In the genomic region with DNA sequence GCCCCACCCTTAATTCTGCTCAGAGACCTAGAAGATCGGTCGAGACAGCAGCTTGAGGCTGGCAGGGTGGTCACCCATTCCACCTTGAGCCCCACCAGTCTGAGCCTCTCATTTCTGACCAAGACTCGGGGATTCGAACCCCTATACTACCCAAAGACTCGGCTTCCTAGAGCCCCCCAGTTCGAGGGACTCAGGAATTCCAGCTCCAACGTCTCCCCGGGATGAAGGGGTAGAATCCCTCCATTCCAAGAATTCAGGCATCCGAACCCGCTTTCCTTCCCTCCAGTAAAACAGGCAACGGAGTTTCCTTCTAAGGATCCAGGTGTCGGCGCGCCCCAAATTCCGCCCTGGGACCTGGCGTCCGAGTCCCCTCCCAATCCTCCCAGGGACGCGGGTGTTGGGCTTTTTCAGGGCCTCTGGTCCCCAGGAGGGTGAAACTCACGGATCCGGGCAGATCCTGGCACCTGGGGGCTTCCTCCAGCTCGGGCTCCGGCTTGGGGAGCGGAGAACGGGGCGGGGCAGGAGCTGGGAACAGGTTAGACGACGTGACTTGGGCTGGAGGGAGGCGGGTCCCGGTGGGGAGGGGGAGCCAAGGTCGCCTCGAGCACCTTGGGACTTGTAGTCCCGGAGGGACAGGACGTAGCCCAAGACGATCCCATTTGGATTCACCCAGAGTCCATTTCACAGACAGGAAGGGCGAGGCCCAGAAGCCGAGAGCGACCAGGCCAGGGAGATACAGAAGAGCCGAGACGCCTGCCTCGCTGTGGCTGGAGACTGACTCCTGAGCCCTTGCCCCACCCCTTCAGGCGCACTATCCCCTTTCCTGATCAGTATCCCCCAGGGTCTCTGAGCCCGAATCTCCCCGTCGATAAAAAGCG, we compare ENCODE assay signal across 8 cellular contexts. TPM values are rescaled to one million over a fixed set of nuclear protein-coding genes. Genes with fewer than 3 reads are reported as not detected.
A peak's percentile ranks its signal among the peaks of the same experiment; 100 is the strongest.
DNase-seq lines count a peak whose midpoint lies in the region; FAIRE-seq and TF ChIP-seq lines count a peak whose summit lies in the region.

Gene PPP1R13L (minus strand): TSS at position 513 of the 878 bp plus-strand sequence. CDS start 6,751 bp downstream, outside the sequence.

- peak within 1 kb of the TSS; percentile 32 for H2AFZ ChIP-seq in endothelial cell of umbilical vein (ENCODE audit: low read depth, low read length)

- peak within 1 kb of the TSS; percentile 56 for H3K4me2 ChIP-seq in endothelial cell of umbilical vein (ENCODE audit: insufficient read depth, low read length)

- peak; percentile 79 for DNase-seq in H54 (ENCODE audit: insufficient read length, low spot score)
- peak; percentile 84 for DNase-seq in NCI-H2171 (lab: John Stamatoyannopoulos, UW)
- peak; percentile 74 for DNase-seq in activated CD4-positive, alpha-beta T cell treated with anti-CD3 and anti-CD28 coated beads, Interleukin-2, amount 10 ng/mL, durations not matched to agents 7 days and 5 days
- peak; percentile 90 for DNase-seq in endothelial cell of umbilical vein (ENCODE audit: low read depth, low spot score)
- DNase-seq in substantia nigra (lab: John Stamatoyannopoulos, UW): peak in 35 of 49 donors; percentile 16 to 67 (median 44)
- DNase-seq in NCI-H524 treated with DMSO at 0.1 percent for 48 hours (lab: John Stamatoyannopoulos, UW): no peak

- CTCF ChIA-PET in activated CD4-positive, alpha-beta T cell treated with anti-CD3 and anti-CD28 coated beads, Interleukin-2, amount 10 ng/mL, durations not matched to agents 7 days and 5 days (lab: Charles Lee): interaction anchor here (0.5 to 4.5 kb wide), 7 partner anchors 9 to 238 kb away, joined by 3 to 32 read pairs (median 4); no protein-coding TSS in a partner anchor
- CTCF ChIA-PET in endothelial cell of umbilical vein (lab: Charles Lee): interaction anchor here (0.9 to 6.6 kb wide), 10 partner anchors 10 to 81 kb away, joined by 3 to 101 read pairs (median 12); partner anchors contain the start of gene ERCC1

- peaks cover 65% of the 10 kb centered on the region for H3K79me2 ChIP-seq in endothelial cell of umbilical vein (ENCODE audit: control insufficient read depth, insufficient read depth, low read length)

- peaks cover 19% of the 10 kb centered on the region for H3K27me3 Mint-ChIP-seq in activated CD4-positive, alpha-beta T cell treated with anti-CD3 and anti-CD28 coated beads, Interleukin-2, amount 10 ng/mL, durations not matched to agents 7 days and 5 days

- H3K9me1 ChIP-seq in endothelial cell of umbilical vein (replicated peaks; ENCODE audit: control insufficient read depth, extremely low read depth, insufficient read depth, low read length): no peaks in the 10 kb centered on the region

- TF ChIP-seq CTCF in C4-2B (conservative IDR thresholded peaks at IDR 0.05) (no peak), endothelial cell of umbilical vein (IDR thresholded peaks at IDR 0.05; ENCODE audit: extremely low read depth in 1 of 2, insufficient read depth in 1 of 2, low read depth in 1 of 2, low read length in 2 of 2) (no peak)

- peak within 1 kb of the TSS; percentile 85 for H3K4me3 Mint-ChIP-seq in activated CD4-positive, alpha-beta T cell treated with anti-CD3 and anti-CD28 coated beads, Interleukin-2, amount 10 ng/mL, durations not matched to agents 7 days and 5 days

- H3K27ac ChIP-seq in C4-2B (peak within 1 kb of the TSS; percentile 87), endothelial cell of umbilical vein (ENCODE audit: insufficient read depth, low read depth, low read length) (peak within 1 kb of the TSS; percentile 88), substantia nigra (ENCODE audit: low read depth, low read length, poor library complexity, severe bottlenecking) (peak within 1 kb of the TSS; percentile 85)

- H3K9me3 ChIP-seq in endothelial cell of umbilical vein (replicated peaks; ENCODE audit: control insufficient read depth, insufficient read depth, low read length) (no peaks in the 10 kb centered on the region), mononuclear cell (ENCODE audit: low read depth, low read length) (no peaks in the 10 kb centered on the region)

- H3K27ac Mint-ChIP-seq in activated CD4-positive, alpha-beta T cell treated with anti-CD3 and anti-CD28 coated beads, Interleukin-2, amount 10 ng/mL, durations not matched to agents 7 days and 5 days: peak within 1 kb of the TSS; percentile 95

- intact Hi-C loops in endothelial cell of umbilical vein (cut with micrococcal nuclease): loop anchor here (1.0 kb wide), 3 partner anchors 19 to 74 kb away; partner anchors contain the start of gene ERCC1

- dilution Hi-C loops in endothelial cell of umbilical vein (cut with MboI; ENCODE audit: extremely low pct_ligation_motif_present, low sequenced_read_pairs): no loop called here

- TF ChIP-seq POLR2A in H54 (IDR thresholded peaks at IDR 0.05; ENCODE audit: low read depth, low read length) (0 out of 2 replicates have a peak, but pooled peaks have one; percentile 20), endothelial cell of umbilical vein (IDR thresholded peaks at IDR 0.05; ENCODE audit: low read depth, low read length) (no peak)

- FAIRE-seq in H54 (lab: Jason Lieb, UNC) (peak; percentile 36), endothelial cell of umbilical vein (lab: Jason Lieb, UNC) (no peak)

- POLR2A ChIA-PET in activated CD4-positive, alpha-beta T cell treated with anti-CD3 and anti-CD28 coated beads, Interleukin-2, amount 10 ng/mL, durations not matched to agents 7 days and 5 days (lab: Charles Lee): no interaction called here
- POLR2A ChIA-PET in endothelial cell of umbilical vein (lab: Charles Lee): interaction anchor here (0.6 to 1.2 kb wide), 2 partner anchors 20 to 68 kb away, joined by 3 to 4 read pairs; no protein-coding TSS in a partner anchor

- H3K36me3 Mint-ChIP-seq in activated CD4-positive, alpha-beta T cell treated with anti-CD3 and anti-CD28 coated beads, Interleukin-2, amount 10 ng/mL, durations not matched to agents 7 days and 5 days (ENCODE audit: low read depth): peaks cover 1% of the 10 kb centered on the region

- no peaks in the 10 kb centered on the region for H3K9me3 Mint-ChIP-seq in activated CD4-positive, alpha-beta T cell treated with anti-CD3 and anti-CD28 coated beads, Interleukin-2, amount 10 ng/mL, durations not matched to agents 7 days and 5 days

- peak within 1 kb of the TSS; percentile 82 for H3K9ac ChIP-seq in endothelial cell of umbilical vein (replicated peaks; ENCODE audit: extremely low read depth, insufficient read depth, low read length)

- H3K36me3 ChIP-seq in endothelial cell of umbilical vein (ENCODE audit: control insufficient read depth in 2 of 2, extremely low read depth in 1 of 2, insufficient read depth in 2 of 2, low read length in 2 of 2): no peaks in the 10 kb centered on the region

- no peaks in the 10 kb centered on the region for H4K20me1 ChIP-seq in endothelial cell of umbilical vein (replicated peaks; ENCODE audit: control insufficient read depth, extremely low read depth, insufficient read depth, low read length)

- H3K4me1 Mint-ChIP-seq in activated CD4-positive, alpha-beta T cell treated with anti-CD3 and anti-CD28 coated beads, Interleukin-2, amount 10 ng/mL, durations not matched to agents 7 days and 5 days: peaks cover 43% of the 10 kb centered on the region

- BruUV-seq in endothelial cell of umbilical vein (replicated peaks; lab: Mats Ljungman, UMichigan): TSS peak; percentile 31

- H3K4me3 ChIP-seq in endothelial cell of umbilical vein (replicated peaks in 1 of 3; ENCODE audit: insufficient read depth in 1 of 3, low read depth in 1 of 3, low read length in 3 of 3) (peak within 1 kb of the TSS; percentile 73 to 83 (median 81)), mononuclear cell (ENCODE audit: low read length) (peak within 1 kb of the TSS; percentile 72)

- H3K4me1 ChIP-seq in endothelial cell of umbilical vein (ENCODE audit: control insufficient read depth, extremely low read depth, insufficient read depth, low read length): peaks cover 27% of the 10 kb centered on the region
- peaks cover 56% of the 10 kb centered on the region for H3K4me1 ChIP-seq in mononuclear cell (ENCODE audit: insufficient read depth, low read length)

- H3K27me3 ChIP-seq in endothelial cell of umbilical vein (ENCODE audit: control insufficient read depth in 2 of 2, insufficient read depth in 2 of 2, low read length in 2 of 2) (no peaks in the 10 kb centered on the region), mononuclear cell (ENCODE audit: insufficient read depth, low read length) (peaks cover 39% of the 10 kb centered on the region)

TF ChIP-seq in endothelial cell of umbilical vein, 7 proteins besides CTCF, POLR2A, EP300 and RAD21:
- peak; percentile 34 for TF ChIP-seq POLR2AphosphoS5 (IDR thresholded peaks at IDR 0.05; ENCODE audit: insufficient read depth, low read depth, low read length)
- TF ChIP-seq, protein P1, sequence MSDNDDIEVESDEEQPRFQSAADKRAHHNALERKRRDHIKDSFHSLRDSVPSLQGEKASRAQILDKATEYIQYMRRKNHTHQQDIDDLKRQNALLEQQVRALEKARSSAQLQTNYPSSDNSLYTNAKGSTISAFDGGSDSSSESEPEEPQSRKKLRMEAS (IDR thresholded peaks at IDR 0.05; ENCODE audit: insufficient read depth, insufficient read length): no peak
- TF ChIP-seq GATA2 (IDR thresholded peaks at IDR 0.05; ENCODE audit: insufficient read depth, insufficient read length, low read depth, low read length): no peak

RNA-seq across cellular contexts. Expression of gene PPP1R13L, which starts in this region (rescaled TPM):
- 10 to 100 TPM; 15.5 to 17.7 TPM for total RNA-seq in activated CD4-positive, alpha-beta T cell treated with anti-CD3 and anti-CD28 coated beads, Interleukin-2, amount 10 ng/mL, durations not matched to agents 7 days and 5 days
- total RNA-seq in endothelial cell of umbilical vein (77.4 and 84.4 TPM in 2 replicates), mononuclear cell (0.52 TPM)
- polyA plus RNA-seq in endothelial cell of umbilical vein: 27.8 and 28.5 TPM in 2 replicates
- 24.4 and 38.4 TPM in 2 replicates for polyA plus RNA-seq in endothelial cell of umbilical vein (2011; cell fraction: cytosol; rRNA removed)
- polyA plus RNA-seq in endothelial cell of umbilical vein (2011; cell fraction: nucleus; rRNA removed): 55.0 and 63.4 TPM in 2 replicates
- 38.0 and 43.8 TPM in 2 replicates for polyA plus RNA-seq in endothelial cell of umbilical vein (2012)
- 16.3 and 23.6 TPM in 2 replicates for polyA minus RNA-seq in endothelial cell of umbilical vein
- 14.8 TPM for polyA minus RNA-seq in endothelial cell of umbilical vein (2011; cell fraction: cytosol; rRNA and poly(A)+ RNA removed)
- 15.7 and 21.1 TPM in 2 replicates for polyA minus RNA-seq in endothelial cell of umbilical vein (2011; cell fraction: nucleus; rRNA and poly(A)+ RNA removed)

Comparison
In these comparisons a context has a peak if more than half of its experiments do, and no peak if none do; other contexts are left out.
1. RNA of gene PPP1R13L (total RNA-seq): 77.4 to 84.4 TPM in endothelial cell of umbilical vein and 15.5 to 17.7 TPM in activated CD4-positive, alpha-beta T cell treated with anti-CD3 and anti-CD28 coated beads, Interleukin-2, amount 10 ng/mL, durations not matched to agents 7 days and 5 days; 0.52 TPM in mononuclear cell (single experiment); every median in the first group is over 10 times any median in the second.
2. Peak in every context shown above with its lines, with median percentiles within 50 percentile points of each other: H3K27ac ChIP-seq.